Comparison of ENCODE assay signal across 8 cellular contexts in genomic region chr6:44431118-44431725, GRCh38. TPM values are rescaled to one million over a fixed set of nuclear protein-coding genes. Genes with fewer than 3 reads are reported as not detected.
DNase-seq lines count a peak whose midpoint lies in the region; ATAC-seq and TF ChIP-seq lines count a peak whose summit lies in the region.

No MANE protein-coding gene starts in this region.

- POLR2A ChIA-PET in OCI-LY7 (lab: Charles Lee) = interaction anchor here (0.8 to 1.7 kb wide), 4 partner anchors 8 to 28 kb away, joined by 3 to 4 read pairs (median 3); no protein-coding TSS in a partner anchor

- H3K4me3 ChIP-seq in OCI-LY7 (ENCODE audit: low read depth, low read length, poor library complexity, severe bottlenecking) (no peak overlapping the region), hepatocyte (no peak overlapping the region), spleen (no peak overlapping the region)

- intact Hi-C loops in OCI-LY7 (cut with micrococcal nuclease; ENCODE audit: unreplicated experiment) (no loop called here), spleen (cut with DNase I; ENCODE audit: low total_unique reads) (no loop called here)

- TF ChIP-seq POLR2A in spleen (IDR thresholded peaks at IDR 0.05) = no peak

- H3K79me2 ChIP-seq in OCI-LY7 (ENCODE audit: insufficient read depth, low read depth, low read length) = peaks cover 5% of the 10 kb centered on the region; the same call in 1 of the 2 replicates
- peaks cover 22% of the 10 kb centered on the region for H3K79me2 ChIP-seq in hepatocyte

- ATAC-seq in HG02870 (IDR thresholded peaks at IDR 0.05; ENCODE audit: unreplicated experiment) (peak; percentile 67), HG02973 (IDR thresholded peaks at IDR 0.05; ENCODE audit: unreplicated experiment) (no peak)

- H4K20me1 ChIP-seq in OCI-LY7 (ENCODE audit: insufficient read depth, low read length) (0 out of 2 replicates have a peak, but pooled peaks cover 3% of the 10 kb centered on the region), hepatocyte (ENCODE audit: insufficient read depth, poor library complexity, severe bottlenecking) (peaks cover under 1% of the 10 kb centered on the region)

- H3K27ac ChIP-seq in OCI-LY7 (ENCODE audit: low read depth, low read length, poor library complexity, severe bottlenecking) (no peak overlapping the region), hepatocyte (no peak overlapping the region), spleen (peak overlapping the region in 1 of 8 donors; percentile 6)

- H3K4me1 ChIP-seq in OCI-LY7 (ENCODE audit: insufficient read depth, low read length, poor library complexity, severe bottlenecking) (no peaks in the 10 kb centered on the region), hepatocyte (ENCODE audit: insufficient read depth) (peaks cover 14% of the 10 kb centered on the region), spleen (peaks cover 0 to 41% (median 10%) of the 10 kb centered on the region in 6 donors)

- H3K36me3 ChIP-seq in OCI-LY7 (ENCODE audit: insufficient read depth, low read length) (peaks cover 94% of the 10 kb centered on the region), hepatocyte (replicated peaks; ENCODE audit: insufficient read depth, low read depth) (no peaks in the 10 kb centered on the region), spleen (peaks cover 0 to 98% (median 48%) of the 10 kb centered on the region in 6 donors)

- no peaks in the 10 kb centered on the region for H3K9me3 ChIP-seq in OCI-LY7 (ENCODE audit: low read length)
- no peaks in the 10 kb centered on the region for H3K9me3 ChIP-seq in hepatocyte (ENCODE audit: low read depth)
- no peaks in the 10 kb centered on the region for H3K9me3 ChIP-seq in spleen

- H3K4me2 ChIP-seq in OCI-LY7 (ENCODE audit: low read length) = no peak overlapping the region
- no peak overlapping the region for H3K4me2 ChIP-seq in hepatocyte

- DNase-seq in NCI-H2029 treated with DMSO at 0.1 percent for 48 hours (lab: John Stamatoyannopoulos, UW) (peak; percentile 12), NCI-H2029 (lab: John Stamatoyannopoulos, UW) (no peak), OCI-LY7 (ENCODE audit: low spot score) (peak; percentile 55), amniotic epithelial cell (ENCODE audit: low read depth) (peak; percentile 73), hepatocyte (ENCODE audit: low spot score) (peak; percentile 66), spleen (no peak)

- CTCF ChIA-PET in OCI-LY7 (lab: Charles Lee; ENCODE audit: unreplicated experiment) = no interaction called here

- WGBS in hepatocyte (ENCODE audit: low lambda C conversion rate, missing lambda C conversion rate) = 90% methylated on average over 1 of the region's 1 CpG
- 97 to 100% (median 98%) methylated on average over 1 of the region's 1 CpG for WGBS in spleen, 5 donors

- H2AFZ ChIP-seq in OCI-LY7 (ENCODE audit: low read length) = no peak overlapping the region
- no peak overlapping the region for H2AFZ ChIP-seq in hepatocyte

- BruUV-seq in OCI-LY7 (replicated peaks; lab: Mats Ljungman, UMichigan) = no TSS peak

- H3K9me2 ChIP-seq in OCI-LY7 (ENCODE audit: insufficient read depth, low read length) (no peaks in the 10 kb centered on the region), hepatocyte (replicated peaks; ENCODE audit: insufficient read depth) (no peaks in the 10 kb centered on the region)

- TF ChIP-seq CTCF in OCI-LY7 (conservative IDR thresholded peaks at IDR 0.05; ENCODE audit: low read length) (peak; percentile 92), hepatocyte (IDR thresholded peaks at IDR 0.05; ENCODE audit: poor library complexity) (peak; percentile 80), spleen (IDR thresholded peaks at IDR 0.05 in 8 of 11, conservative IDR thresholded peaks at IDR 0.05 in 3 of 11) (peak in 10 of 11 experiments; percentile 4 to 63 (median 49))

- H3K27me3 ChIP-seq in hepatocyte (no peaks in the 10 kb centered on the region), spleen (replicated peaks in 1 of 7) (no peaks in the 10 kb centered on the region)

RNA-seq across cellular contexts. Expression of gene CDC5L, which starts 43.7 kb away (rescaled TPM):
- 21.5 and 22.5 TPM in 2 replicates for total RNA-seq in OCI-LY7 (2014; rRNA removed; shearing (Covaris generic))
- 23.4 and 24.0 TPM in 2 replicates for total RNA-seq in OCI-LY7 (2022)
- total RNA-seq in hepatocyte = 22.8 and 23.1 TPM in 2 replicates
- 10.0 and 12.5 TPM in 2 replicates for polyA plus RNA-seq in hepatocyte
- 10 to 100 TPM; 17.4 to 20.3 (median 18.6) TPM for total RNA-seq in spleen
- polyA plus RNA-seq in spleen = 1 to 10 TPM; 5.3 to 8.0 (median 7.4) TPM

Comparison
In these comparisons a context has a peak if more than half of its experiments do, and no peak if none do; other contexts are left out.
1. DNase-seq: peak in NCI-H2029 treated with DMSO at 0.1 percent for 48 hours (single experiment), OCI-LY7 (single experiment), amniotic epithelial cell (single experiment) and hepatocyte (single experiment); none in NCI-H2029 (single experiment) and spleen (single experiment).
2. Peak in every context shown above with its lines, with median percentiles within 50 percentile points of each other: CTCF ChIP-seq.